13 cellular contexts compared by ENCODE assay signal in the genomic region with DNA sequence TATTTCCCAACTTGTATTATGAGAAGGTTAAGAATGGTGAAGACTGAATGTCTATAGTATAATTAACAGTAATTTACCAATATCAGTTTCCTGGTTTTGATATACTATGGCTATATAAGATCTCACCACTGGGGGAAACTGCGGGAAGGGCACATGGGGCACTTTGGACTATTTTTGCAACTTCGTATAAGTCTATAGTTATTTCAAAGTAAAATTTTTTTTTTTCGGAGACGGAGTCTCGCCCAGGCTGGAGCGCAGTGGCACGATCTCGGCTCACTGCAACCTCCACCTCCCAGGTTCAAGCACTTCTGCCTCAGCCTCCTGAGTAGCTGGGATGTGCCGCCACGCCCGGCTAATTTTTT. TPM values are rescaled to one million over a fixed set of nuclear protein-coding genes. Genes with fewer than 3 reads are reported as not detected.
A peak's percentile ranks its signal among the peaks of the same experiment; 100 is the strongest.
DNase-seq lines count a peak whose midpoint lies in the region; ATAC-seq and TF ChIP-seq lines count a peak whose summit lies in the region.
"Had no signal": no experiment of that assay in that cellular context is flagged by ENCODE, and none has a peak within 500 bp of the region (broad histone marks: within the 10 kb centered on the region; RNA-seq: fewer than 3 reads in every experiment).

No MANE protein-coding gene starts in this region.

- H3K4me1 Mint-ChIP-seq in endodermal cell = peaks cover 16% of the 10 kb centered on the region
- H3K4me1 Mint-ChIP-seq: nephron had no signal

- no peaks in the 10 kb centered on the region for H4K20me1 ChIP-seq in BLaER1

- DNase-seq in SIG-M5 treated with dmso at 0.1 percent for 504 hours (lab: John Stamatoyannopoulos, UW; ENCODE audit: unreplicated experiment) = peak; percentile 2
- no peak for DNase-seq in endodermal cell
- DNase-seq in dermis blood vessel endothelial cell = no peak
- DNase-seq: activated CD4-positive, alpha-beta T cell treated with anti-CD3 and anti-CD28 coated beads for 48 hours; stimulated activated CD4-positive, alpha-beta T cell treated with anti-CD3 and anti-CD28 coated beads, Interleukin-12 subunit alpha, Interleukin-12 subunit beta, amount 100 ng/mL, for 4 hours had no signal

- H3K4me3 ChIP-seq in BLaER1 (no peak overlapping the region), endodermal cell (ENCODE audit: low read length) (no peak overlapping the region)

- H3K9me3 Mint-ChIP-seq in endodermal cell = no peaks in the 10 kb centered on the region
- H3K9me3 Mint-ChIP-seq: nephron had no signal

- no peak overlapping the region for H3K9ac ChIP-seq in BLaER1
- no peak overlapping the region for H3K9ac ChIP-seq in endodermal cell (ENCODE audit: extremely low read depth, low read length, poor library complexity, severe bottlenecking)

- H3K9me3 ChIP-seq in BLaER1 (no peaks in the 10 kb centered on the region), endodermal cell (ENCODE audit: control insufficient read depth, low read length) (no peaks in the 10 kb centered on the region)

- ATAC-seq in GM18907 (IDR thresholded peaks at IDR 0.05; ENCODE audit: unreplicated experiment) (peak; percentile 18), HG02678 (IDR thresholded peaks at IDR 0.05; ENCODE audit: unreplicated experiment) (no peak), HG03175 (IDR thresholded peaks at IDR 0.05; ENCODE audit: unreplicated experiment) (no peak), HG02970 (IDR thresholded peaks at IDR 0.05; ENCODE audit: low FRiP score, unreplicated experiment) (no peak)

- peak; percentile 54 for TF ChIP-seq CTCF in endodermal cell (conservative IDR thresholded peaks at IDR 0.05)

- H3K27ac Mint-ChIP-seq in endodermal cell = no peak overlapping the region

- no peaks in the 10 kb centered on the region for H3K27me3 ChIP-seq in BLaER1
- H3K27me3 ChIP-seq in endodermal cell (ENCODE audit: control insufficient read depth, insufficient read depth, low read length, poor library complexity, severe bottlenecking) = no peaks in the 10 kb centered on the region

- peaks cover 2% of the 10 kb centered on the region for H3K27me3 Mint-ChIP-seq in endodermal cell (ENCODE audit: insufficient read depth)

- H3K4me1 ChIP-seq in BLaER1 = peaks cover 14% of the 10 kb centered on the region
- no peaks in the 10 kb centered on the region for H3K4me1 ChIP-seq in endodermal cell (ENCODE audit: control insufficient read depth, insufficient read depth, low read length)

- H3K36me3 Mint-ChIP-seq in endodermal cell (ENCODE audit: low read depth) = no peaks in the 10 kb centered on the region

- WGBS in endodermal cell (ENCODE audit: insufficient coverage in 1 of 2, insufficient read length in 1 of 2), 2 experiments = 90 to 92% methylated on average over 2 to 6 of the region's 11 CpGs

- 0 out of 2 replicates have a peak overlapping the region, but pooled peaks have one; percentile 59 for H3K27ac ChIP-seq in BLaER1
- no peak overlapping the region for H3K27ac ChIP-seq in endodermal cell (ENCODE audit: low read depth, low read length)
- H3K27ac ChIP-seq: C4-2B, epithelial cell of prostate had no signal

- H3K4me2 ChIP-seq in BLaER1 = peak overlapping the region; percentile 64

- no peak overlapping the region for H3K4me3 Mint-ChIP-seq in endodermal cell
- H3K4me3 Mint-ChIP-seq: nephron had no signal

- H3K36me3 ChIP-seq in BLaER1 (no peaks in the 10 kb centered on the region), endodermal cell (ENCODE audit: control insufficient read depth, insufficient read depth, low read length) (no peaks in the 10 kb centered on the region)

RNA-seq across cellular contexts. Expression of a gene that starts 46.1 kb away (rescaled TPM):
- total RNA-seq in endodermal cell = not detected
- not detected for polyA plus RNA-seq in endodermal cell (2013, experiment 1 of 2)
- not detected for polyA plus RNA-seq in endodermal cell (2013, experiment 2 of 2)
- 0.05 TPM in 1 of 2 replicates, not detected in the other for total RNA-seq in dermis blood vessel endothelial cell

RNA-seq across cellular contexts. Expression of a gene that starts 46.2 kb away (rescaled TPM):
- total RNA-seq in endodermal cell (10 to 100 TPM; 47.9 to 74.2 TPM), dermis blood vessel endothelial cell (5.6 and 10.9 TPM in 2 replicates)
- polyA plus RNA-seq in endodermal cell (2013, experiment 1 of 2) = 46.1 TPM
- 46.9 TPM for polyA plus RNA-seq in endodermal cell (2013, experiment 2 of 2)
